Comparison of ENCODE assay signal across 13 cellular contexts in the genomic region with DNA sequence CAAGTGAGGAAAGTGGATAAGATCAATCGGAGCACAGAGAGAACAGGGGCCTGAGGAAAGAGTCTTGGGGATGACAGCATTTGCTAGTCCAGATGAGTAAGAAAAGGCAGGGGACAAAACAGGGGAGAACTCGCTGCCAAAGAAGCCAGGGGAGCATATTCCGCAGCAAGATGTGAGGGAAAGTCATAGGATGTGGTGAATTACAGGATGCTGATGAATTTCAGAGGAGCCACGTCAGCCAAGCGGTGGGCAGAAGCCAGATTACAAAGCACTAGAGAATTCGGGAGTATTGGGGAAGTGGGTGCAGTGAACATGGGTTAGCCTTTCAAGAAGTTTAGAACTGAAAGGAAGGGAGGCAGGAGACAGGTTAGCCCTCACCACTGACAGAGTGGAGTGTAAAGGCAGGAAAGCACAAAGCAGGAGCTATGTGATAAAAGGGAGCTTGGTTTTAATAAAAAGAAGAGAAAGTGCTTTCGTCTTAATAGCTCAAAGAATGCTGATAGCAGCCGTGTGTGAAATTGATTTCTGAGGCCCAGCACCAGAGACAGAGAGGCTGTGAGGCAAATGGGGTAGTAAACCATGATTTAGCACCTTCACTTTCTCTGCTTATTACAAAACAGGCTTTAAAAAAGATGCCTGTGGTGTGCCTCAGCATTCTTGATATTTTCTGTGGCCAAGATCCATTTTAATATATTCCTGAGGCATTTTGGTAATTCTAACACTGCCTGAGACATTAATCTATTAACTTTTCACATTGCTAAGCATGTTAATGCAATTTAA. TPM values are rescaled to one million over a fixed set of nuclear protein-coding genes. Genes with fewer than 3 reads are reported as not detected.
DNase-seq lines count a peak whose midpoint lies in the region; ATAC-seq, FAIRE-seq and TF ChIP-seq lines count a peak whose summit lies in the region.
"Had no signal": no experiment of that assay in that cellular context is flagged by ENCODE, and none has a peak within 500 bp of the region (broad histone marks: within the 10 kb centered on the region; RNA-seq: fewer than 3 reads in every experiment).

No MANE protein-coding gene starts in this region.

- H3K9me3 Mint-ChIP-seq in activated T-cell treated with anti-CD3 and anti-CD28 coated beads, Interleukin-2, amount 50 U/mL, for 72 hours: no peaks in the 10 kb centered on the region
- H3K9me3 Mint-ChIP-seq: activated naive CD8-positive, alpha-beta T cell treated with anti-CD3 and anti-CD28 coated beads for 36 hours; CD4-positive, alpha-beta T cell had no signal

- H3K27ac Mint-ChIP-seq in activated T-cell treated with anti-CD3 and anti-CD28 coated beads, Interleukin-2, amount 50 U/mL, for 72 hours: no peak overlapping the region
- H3K27ac Mint-ChIP-seq: activated naive CD8-positive, alpha-beta T cell treated with anti-CD3 and anti-CD28 coated beads for 36 hours; CD4-positive, alpha-beta T cell; immature natural killer cell had no signal

- no peaks in the 10 kb centered on the region for H3K9me3 ChIP-seq in PC-9 (ENCODE audit: insufficient read depth, low read depth)
- no peaks in the 10 kb centered on the region for H3K9me3 ChIP-seq in HepG2 (ENCODE audit: low read length)

- in situ Hi-C loops in HepG2 (cut with HindIII; ENCODE audit: extremely low pct_ligation_motif_present, low pct_unique_long_range_greater_than_20kb) (no loop called here), GM13976 (cut with MboI; ENCODE audit: low sequenced_read_pairs, unreplicated experiment) (no loop called here)

- no peaks in the 10 kb centered on the region for H3F3A ChIP-seq in PC-9 (ENCODE audit: insufficient read depth, low read depth)

- H3K9ac ChIP-seq in HepG2 (ENCODE audit: insufficient read depth, low read depth, low read length): no peak overlapping the region

- H3K4me3 ChIP-seq in PC-9 (peak overlapping the region; percentile 34; the same call in 1 of the 2 replicates), HepG2 (replicated peaks in 1 of 3; ENCODE audit: insufficient read depth in 1 of 3, low read depth in 2 of 3, low read length in 3 of 3) (no peak overlapping the region)

- H4K20me1 ChIP-seq in PC-9 (ENCODE audit: insufficient read depth) (no peaks in the 10 kb centered on the region), HepG2 (ENCODE audit: insufficient read depth, low read length) (no peaks in the 10 kb centered on the region)

- H2AFZ ChIP-seq in PC-9 (peak overlapping the region; percentile 72), HepG2 (ENCODE audit: low read length) (no peak overlapping the region)

- POLR2A ChIA-PET in PC-9 (lab: Charles Lee; ENCODE audit: unreplicated experiment) (no interaction called here), HepG2 (lab: Yijun Ruan, JAX) (no interaction called here)

- no peak for TF ChIP-seq CTCF in AG09319 (IDR thresholded peaks at IDR 0.05; ENCODE audit: low read depth, low read length)
- no peak for TF ChIP-seq CTCF in PC-9 (conservative IDR thresholded peaks at IDR 0.05)
- TF ChIP-seq CTCF in HepG2 (CRISPR knock-in tag; IDR thresholded peaks at IDR 0.05): no peak
- no peak for TF ChIP-seq CTCF in GM13976 (IDR thresholded peaks at IDR 0.05; ENCODE audit: borderline replicate concordance, control extremely low read depth, extremely low read depth, insufficient read depth, missing control alignments)

- H3K36me3 ChIP-seq in PC-9 (ENCODE audit: low read depth) (no peaks in the 10 kb centered on the region), HepG2 (replicated peaks in 1 of 2; ENCODE audit: control insufficient read depth in 1 of 2, insufficient read depth in 2 of 2, low read length in 2 of 2) (no peaks in the 10 kb centered on the region)

- intact Hi-C loops in PC-9 (cut with micrococcal nuclease; ENCODE audit: unreplicated experiment): no loop called here
- intact Hi-C loops in HepG2 (cut with micrococcal nuclease; ENCODE audit: unreplicated experiment): no loop called here

- DNase-seq in AG09319 (ENCODE audit: extremely low read depth, low read depth) (peak; percentile 86), PC-9 (peak in 1 of 2 experiments; percentile 8), epithelial cell of prostate (ENCODE audit: low read depth, low spot score) (peak; percentile 53), non-pigmented ciliary epithelial cell (ENCODE audit: low read depth) (peak; percentile 99), NCI-H524 (lab: John Stamatoyannopoulos, UW) (no peak), HepG2 (ENCODE audit: low spot score) (no peak), GM13976 (ENCODE audit: low spot score) (no peak)
- DNase-seq in activated T-cell treated with anti-CD3 and anti-CD28 coated beads, Interleukin-2, amount 50 U/mL, for 72 hours: no peak
- DNase-seq: activated naive CD8-positive, alpha-beta T cell treated with anti-CD3 and anti-CD28 coated beads for 36 hours; CD4-positive, alpha-beta T cell; immature natural killer cell; NCI-H1436 treated with DMSO at 0.1 percent for 48 hours; stimulated activated CD4-positive, alpha-beta T cell treated with anti-CD3 and anti-CD28 coated beads, Interleukin-4, amount 100 ng/mL, for 24 hours had no signal

- H3K4me1 Mint-ChIP-seq in activated T-cell treated with anti-CD3 and anti-CD28 coated beads, Interleukin-2, amount 50 U/mL, for 72 hours (ENCODE audit: low read depth): no peaks in the 10 kb centered on the region
- H3K4me1 Mint-ChIP-seq: activated naive CD8-positive, alpha-beta T cell treated with anti-CD3 and anti-CD28 coated beads for 36 hours; immature natural killer cell had no signal

- H3K4me1 ChIP-seq in PC-9 (replicated peaks; ENCODE audit: insufficient read depth): peaks cover 17% of the 10 kb centered on the region
- no peaks in the 10 kb centered on the region for H3K4me1 ChIP-seq in HepG2 (ENCODE audit: insufficient read depth, low read length)

- TF ChIP-seq RAD21 in HepG2 (CRISPR knock-in tag; IDR thresholded peaks at IDR 0.05): no peak

- peak overlapping the region; percentile 72 for H3K4me2 ChIP-seq in PC-9
- no peak overlapping the region for H3K4me2 ChIP-seq in HepG2 (ENCODE audit: low read depth, low read length)

- WGBS in HepG2 (ENCODE audit: low lambda C conversion rate): 0% methylated on average over 8 of the region's 8 CpGs

- H3K79me2 ChIP-seq in PC-9 (ENCODE audit: low read depth): no peaks in the 10 kb centered on the region
- no peaks in the 10 kb centered on the region for H3K79me2 ChIP-seq in HepG2 (ENCODE audit: insufficient read depth, low read length)

- TF ChIP-seq POLR2A in HepG2 (IDR thresholded peaks at IDR 0.05; ENCODE audit: insufficient read depth in 1 of 2, low read depth in 2 of 2, low read length in 2 of 2): no peak

- no peak for TF ChIP-seq EP300 in HepG2 (IDR thresholded peaks at IDR 0.05; ENCODE audit: low read depth in 2 of 2, low read length in 2 of 2)
- no peak for TF ChIP-seq EP300 in HepG2 (CRISPR knock-in tag; IDR thresholded peaks at IDR 0.05; ENCODE audit: borderline replicate concordance)

- H3K27me3 Mint-ChIP-seq in activated T-cell treated with anti-CD3 and anti-CD28 coated beads, Interleukin-2, amount 50 U/mL, for 72 hours (ENCODE audit: low read depth): no peaks in the 10 kb centered on the region
- H3K27me3 Mint-ChIP-seq: CD4-positive, alpha-beta T cell had no signal

- CTCF ChIA-PET in PC-9 (lab: Charles Lee) (no interaction called here), HepG2 (lab: Yijun Ruan, JAX; ENCODE audit: low intra/inter-chr PET ratio, low total read pairs) (no interaction called here)

- no peaks in the 10 kb centered on the region for H3K9me2 ChIP-seq in PC-9 (ENCODE audit: insufficient read depth)

- H3K27ac ChIP-seq in PC-9: peak overlapping the region; percentile 79
- peak overlapping the region; percentile 86 for H3K27ac ChIP-seq in epithelial cell of prostate
- H3K27ac ChIP-seq in HepG2 (ENCODE audit: extremely low read length, insufficient read depth, low read length): no peak overlapping the region

- H3K36me3 Mint-ChIP-seq in activated T-cell treated with anti-CD3 and anti-CD28 coated beads, Interleukin-2, amount 50 U/mL, for 72 hours (ENCODE audit: insufficient read depth in 2 of 2): no peaks in the 10 kb centered on the region
- H3K36me3 Mint-ChIP-seq: activated naive CD8-positive, alpha-beta T cell treated with anti-CD3 and anti-CD28 coated beads for 36 hours; immature natural killer cell had no signal

- no peaks in the 10 kb centered on the region for H3K27me3 ChIP-seq in PC-9 (ENCODE audit: insufficient read depth, low read depth)
- no peaks in the 10 kb centered on the region for H3K27me3 ChIP-seq in HepG2 (ENCODE audit: control insufficient read depth in 1 of 2, insufficient read depth in 2 of 2, low read length in 2 of 2)

- BruUV-seq in PC-9 (replicated peaks; lab: Mats Ljungman, UMichigan): no TSS peak
- BruUV-seq in HepG2 (replicated peaks; lab: Mats Ljungman, UMichigan): no TSS peak

- FAIRE-seq in HepG2 (lab: Jason Lieb, UNC): no peak

- no peak overlapping the region for H3K4me3 Mint-ChIP-seq in activated T-cell treated with anti-CD3 and anti-CD28 coated beads, Interleukin-2, amount 50 U/mL, for 72 hours
- H3K4me3 Mint-ChIP-seq: activated naive CD8-positive, alpha-beta T cell treated with anti-CD3 and anti-CD28 coated beads for 36 hours; CD4-positive, alpha-beta T cell; immature natural killer cell had no signal

- ATAC-seq in activated T-cell treated with anti-CD3 and anti-CD28 coated beads, Interleukin-2, amount 50 U/mL, for 72 hours (replicated peaks in 1 of 2): no peak
- ATAC-seq in HepG2: no peak

RNA-seq across cellular contexts. Expression of a gene that starts 16.8 kb away (rescaled TPM):
- not detected in 2 replicates for total RNA-seq in PC-9 (2021)
- not detected for total RNA-seq in activated T-cell treated with anti-CD3 and anti-CD28 coated beads, Interleukin-2, amount 50 U/mL, for 72 hours
- not detected in 2 replicates for total RNA-seq in HepG2 (2016; rRNA removed; fragmentation: Illumina TruSeq; extraction: Trizol)
- total RNA-seq in HepG2 (2016; cell fraction: cytosol; rRNA removed; fragmentation: Illumina TruSeq; extraction: Trizol; ENCODE audit: low read depth): not detected in 2 replicates
- total RNA-seq in HepG2 (2016; cell fraction: insoluble cytoplasmic fraction; rRNA removed; fragmentation: Illumina TruSeq; extraction: Trizol): not detected in 2 replicates
- not detected in 2 replicates for total RNA-seq in HepG2 (2016; cell fraction: membrane; rRNA removed; fragmentation: Illumina TruSeq; extraction: Trizol)
- total RNA-seq in HepG2 (2016; cell fraction: nucleus; rRNA removed; fragmentation: Illumina TruSeq; extraction: Trizol): not detected in 2 replicates
- not detected in 2 replicates for polyA plus RNA-seq in HepG2 (2011; rRNA removed)
- polyA plus RNA-seq in HepG2 (2011; cell fraction: cytosol; rRNA removed): not detected in 2 replicates
- not detected in 2 replicates for polyA plus RNA-seq in HepG2 (2011; cell fraction: nucleus; rRNA removed)
- polyA plus RNA-seq in HepG2 (2012): not detected in 2 replicates
- polyA plus RNA-seq in HepG2 (2016; cell fraction: cytosol; fragmentation: Illumina TruSeq; extraction: Trizol; ENCODE audit: low read depth): not detected in 2 replicates
- polyA plus RNA-seq in HepG2 (2016; cell fraction: insoluble cytoplasmic fraction; fragmentation: Illumina TruSeq; extraction: Trizol; ENCODE audit: low read depth): not detected in 2 replicates
- not detected in 2 replicates for polyA plus RNA-seq in HepG2 (2016; cell fraction: membrane; fragmentation: Illumina TruSeq; extraction: Trizol; ENCODE audit: low read depth)
- polyA plus RNA-seq in HepG2 (2016; cell fraction: nucleus; fragmentation: Illumina TruSeq; extraction: Trizol; ENCODE audit: insufficient read depth, low read depth): not detected in 2 replicates
- 1.4 TPM in 1 of 2 replicates, not detected in the other for polyA minus RNA-seq in HepG2 (2011; rRNA and poly(A)+ RNA removed; ENCODE audit: low replicate concordance)
- polyA minus RNA-seq in HepG2 (2011; cell fraction: cytosol; rRNA and poly(A)+ RNA removed): not detected in 2 replicates
- not detected in 2 replicates for polyA minus RNA-seq in HepG2 (2011; cell fraction: nucleus; rRNA and poly(A)+ RNA removed)
- total RNA-seq: activated naive CD8-positive, alpha-beta T cell treated with anti-CD3 and anti-CD28 coated beads for 36 hours; CD4-positive, alpha-beta T cell had no signal
- polyA plus RNA-seq: immature natural killer cell had no signal

Comparison
In these comparisons a context has a peak if more than half of its experiments do, and no peak if none do; other contexts are left out.
1. DNase-seq: peak in AG09319 (single experiment), epithelial cell of prostate (single experiment) and non-pigmented ciliary epithelial cell (single experiment); none in activated T-cell treated with anti-CD3 and anti-CD28 coated beads, Interleukin-2, amount 50 U/mL, for 72 hours (0 of 2), NCI-H524 (0 of 2), HepG2 (single experiment) and GM13976 (single experiment).